In genomic region chr3:162643245-162643644, GRCh38 we compare ENCODE assay signal across 1 cellular context.
TF ChIP-seq lines count a peak whose summit lies in the region.

No MANE protein-coding gene starts in this region.

TF ChIP-seq in H1, 55 proteins besides CTCF, POLR2A, EP300 and RAD21 (continued from another document):
- TF ChIP-seq USF2 (IDR thresholded peaks at IDR 0.05; ENCODE audit: low read length) (no peak), ZNF274 (IDR thresholded peaks at IDR 0.05; ENCODE audit: borderline replicate concordance, extremely low read depth, low read length) (no peak), NANOG (IDR thresholded peaks at IDR 0.05; ENCODE audit: insufficient read depth, low read depth, low read length, poor library complexity, severe bottlenecking) (no peak), POU5F1 (IDR thresholded peaks at IDR 0.05; ENCODE audit: low read depth, low read length) (no peak), TAF7 (optimal IDR thresholded peaks at IDR 0.05; ENCODE audit: borderline replicate concordance, low read depth, low read length) (no peak), TEAD4 (IDR thresholded peaks at IDR 0.05; ENCODE audit: low read depth, low read length) (no peak), CTBP2 (IDR thresholded peaks at IDR 0.05; ENCODE audit: borderline replicate concordance, insufficient read depth, insufficient read length, low read length) (no peak), TAF1 (IDR thresholded peaks at IDR 0.05; ENCODE audit: low read depth, low read length) (no peak), JUND (IDR thresholded peaks at IDR 0.05; ENCODE audit: low read length) (no peak), SP4 (IDR thresholded peaks at IDR 0.05; ENCODE audit: low read length) (no peak), CHD2 (IDR thresholded peaks at IDR 0.05; ENCODE audit: low read length) (no peak), GABPA (IDR thresholded peaks at IDR 0.05; ENCODE audit: borderline replicate concordance, insufficient read depth, low read length) (no peak), CREB1 (IDR thresholded peaks at IDR 0.05) (no peak), CHD7 (IDR thresholded peaks at IDR 0.05; ENCODE audit: insufficient replicate concordance, low read length) (no peak)
